8 cellular contexts compared by ENCODE assay signal in genomic region chr21:46184625-46185555, GRCh38. TPM values are rescaled to one million over a fixed set of nuclear protein-coding genes. Genes with fewer than 3 reads are reported as not detected.
A peak's percentile ranks its signal among the peaks of the same experiment; 100 is the strongest.
DNase-seq lines count a peak whose midpoint lies in the region; ATAC-seq, FAIRE-seq and TF ChIP-seq lines count a peak whose summit lies in the region.

No MANE protein-coding gene starts in this region.

- peak; percentile 50 for DNase-seq in GM18507 (ENCODE audit: extremely low spot score, insufficient read length, low read depth)
- peak; percentile 96 for DNase-seq in MG63
- DNase-seq in activated naive CD8-positive, alpha-beta T cell treated with anti-CD3 and anti-CD28 coated beads for 36 hours: peak; percentile 81
- DNase-seq in head of caudate nucleus: peak; percentile 56 to 94 (median 88)
- DNase-seq in osteoblast (ENCODE audit: insufficient read length, low spot score, missing footprints): no peak
- DNase-seq in suprapubic skin (ENCODE audit: low spot score in 2 of 2): peak; percentile 91 to 93
- no peak for DNase-seq in NCI-H128 (lab: John Stamatoyannopoulos, UW; ENCODE audit: unreplicated experiment)

- peak overlapping the region; percentile 75 for H3K4me3 Mint-ChIP-seq in activated naive CD8-positive, alpha-beta T cell treated with anti-CD3 and anti-CD28 coated beads for 36 hours

- TF ChIP-seq CTCF in osteoblast (IDR thresholded peaks at IDR 0.05; ENCODE audit: extremely low read depth, low read depth, low read length) (no peak), suprapubic skin (IDR thresholded peaks at IDR 0.05) (no peak)

- H3K4me3 ChIP-seq in MG63 (peak overlapping the region; percentile 77), osteoblast (ENCODE audit: insufficient read depth, low read length) (peak overlapping the region; percentile 73), suprapubic skin (peak overlapping the region; percentile 44)

- H3K36me3 Mint-ChIP-seq in activated naive CD8-positive, alpha-beta T cell treated with anti-CD3 and anti-CD28 coated beads for 36 hours: no peaks in the 10 kb centered on the region

- 11% methylated on average over 30 of the region's 30 CpGs for WGBS in suprapubic skin

- no peak for TF ChIP-seq EP300 in suprapubic skin (IDR thresholded peaks at IDR 0.05)

- H3K36me3 ChIP-seq in MG63: no peaks in the 10 kb centered on the region; the same call in 1 of the 2 replicates
- no peaks in the 10 kb centered on the region for H3K36me3 ChIP-seq in osteoblast (ENCODE audit: insufficient read depth, low read length)
- H3K36me3 ChIP-seq in suprapubic skin: no peaks in the 10 kb centered on the region

- H3K79me2 ChIP-seq in osteoblast (ENCODE audit: insufficient read depth, low read length): no peaks in the 10 kb centered on the region

- H2AFZ ChIP-seq in osteoblast (ENCODE audit: low read length): peak overlapping the region; percentile 85

- H3K4me1 Mint-ChIP-seq in activated naive CD8-positive, alpha-beta T cell treated with anti-CD3 and anti-CD28 coated beads for 36 hours: peaks cover 12% of the 10 kb centered on the region

- no peaks in the 10 kb centered on the region for H3K9me3 Mint-ChIP-seq in activated naive CD8-positive, alpha-beta T cell treated with anti-CD3 and anti-CD28 coated beads for 36 hours

- H4K20me1 ChIP-seq in osteoblast (ENCODE audit: insufficient read depth, low read length): no peaks in the 10 kb centered on the region

- H3K4me1 ChIP-seq in osteoblast (ENCODE audit: insufficient read depth, low read length): peaks cover 17% of the 10 kb centered on the region
- H3K4me1 ChIP-seq in suprapubic skin: peaks cover 35% of the 10 kb centered on the region

- FAIRE-seq in GM18507 (lab: Jason Lieb, UNC): no peak

- no peaks in the 10 kb centered on the region for H3K9me3 ChIP-seq in MG63
- no peaks in the 10 kb centered on the region for H3K9me3 ChIP-seq in osteoblast (ENCODE audit: low read depth, low read length)
- no peaks in the 10 kb centered on the region for H3K9me3 ChIP-seq in suprapubic skin

- no peaks in the 10 kb centered on the region for H3K27me3 ChIP-seq in MG63
- no peaks in the 10 kb centered on the region for H3K27me3 ChIP-seq in osteoblast (ENCODE audit: insufficient read depth, low read length)
- H3K27me3 ChIP-seq in suprapubic skin: no peaks in the 10 kb centered on the region

- peak overlapping the region; percentile 98 for H3K4me2 ChIP-seq in osteoblast (ENCODE audit: insufficient read depth, low read length)

- H3K27ac ChIP-seq in osteoblast (ENCODE audit: low read depth, low read length) (peak overlapping the region; percentile 28), suprapubic skin (peak overlapping the region; percentile 63)

- peak overlapping the region; percentile 76 for H3K27ac Mint-ChIP-seq in activated naive CD8-positive, alpha-beta T cell treated with anti-CD3 and anti-CD28 coated beads for 36 hours

- TF ChIP-seq POLR2A in suprapubic skin (IDR thresholded peaks at IDR 0.05): no peak

- intact Hi-C loops in head of caudate nucleus (cut with DNase I): no loop called here

- H3K27me3 Mint-ChIP-seq in activated naive CD8-positive, alpha-beta T cell treated with anti-CD3 and anti-CD28 coated beads for 36 hours: peaks cover 3% of the 10 kb centered on the region

- peak; percentile 76 for ATAC-seq in SK-N-SH treated with all-trans-retinoic acid at 6 μM for 48 hours

TF ChIP-seq in SK-N-SH treated with all-trans-retinoic acid at 6 μM for 48 hours, 23 proteins besides CTCF, POLR2A, EP300 and RAD21:
- TF ChIP-seq RARB (CRISPR knock-in tag; IDR thresholded peaks at IDR 0.05) (no peak), ARNTL (CRISPR knock-in tag; IDR thresholded peaks at IDR 0.05; ENCODE audit: borderline replicate concordance, low read depth) (no peak), ISL1 (CRISPR knock-in tag; IDR thresholded peaks at IDR 0.05) (no peak), SNAI2 (CRISPR knock-in tag; IDR thresholded peaks at IDR 0.05) (no peak), ZFP30 (CRISPR knock-in tag; IDR thresholded peaks at IDR 0.05) (no peak), TOX (CRISPR knock-in tag; IDR thresholded peaks at IDR 0.05; ENCODE audit: borderline replicate concordance) (no peak)

RNA-seq across cellular contexts. Expression of gene SPATC1L, which starts 0.6 kb away (rescaled TPM):
- 2.0 and 2.4 TPM in 2 replicates for total RNA-seq in MG63 (2014; rRNA removed; shearing (Covaris generic); ENCODE audit: low replicate concordance)
- 1 to 10 TPM; 6.3 to 6.9 TPM for total RNA-seq in activated naive CD8-positive, alpha-beta T cell treated with anti-CD3 and anti-CD28 coated beads for 36 hours
- 3.2 and 6.9 TPM in 2 replicates for total RNA-seq in osteoblast
- 10 to 100 TPM in 2 of 4 donors, 1 to 10 TPM in 2; 2.5 to 15.0 (median 6.9) TPM for total RNA-seq in suprapubic skin

RNA-seq across cellular contexts. Expression of gene FTCD, which starts 29.5 kb away (rescaled TPM):
- not detected in 2 replicates for total RNA-seq in MG63 (2014; rRNA removed; shearing (Covaris generic); ENCODE audit: low replicate concordance)
- total RNA-seq in activated naive CD8-positive, alpha-beta T cell treated with anti-CD3 and anti-CD28 coated beads for 36 hours: under 1 TPM in 1 of 2 experiments, not detected in 1; 0.43 TPM
- total RNA-seq in osteoblast: 0.29 and 0.36 TPM in 2 replicates
- not detected for total RNA-seq in suprapubic skin

RNA-seq across cellular contexts. Expression of gene LSS, which starts 43.7 kb away (rescaled TPM):
- total RNA-seq in MG63 (2014; rRNA removed; shearing (Covaris generic); ENCODE audit: low replicate concordance): 46.6 and 66.7 TPM in 2 replicates
- total RNA-seq in activated naive CD8-positive, alpha-beta T cell treated with anti-CD3 and anti-CD28 coated beads for 36 hours: 10 to 100 TPM; 15.8 to 16.7 TPM
- total RNA-seq in osteoblast (122 and 145 TPM in 2 replicates), suprapubic skin (100 to 1,000 TPM; 128 to 251 (median 164) TPM)

Comparison
In these comparisons a context has a peak if more than half of its experiments do, and no peak if none do; other contexts are left out.
1. DNase-seq: peak in GM18507 (single experiment), MG63 (single experiment), activated naive CD8-positive, alpha-beta T cell treated with anti-CD3 and anti-CD28 coated beads for 36 hours (single experiment), head of caudate nucleus (42 of 42) and suprapubic skin (2 of 2); none in osteoblast (single experiment) and NCI-H128 (single experiment).
2. Peak in every context shown above with its lines, with median percentiles within 50 percentile points of each other: H3K4me3 ChIP-seq.